11 cellular contexts compared by ENCODE assay signal in the genomic region with DNA sequence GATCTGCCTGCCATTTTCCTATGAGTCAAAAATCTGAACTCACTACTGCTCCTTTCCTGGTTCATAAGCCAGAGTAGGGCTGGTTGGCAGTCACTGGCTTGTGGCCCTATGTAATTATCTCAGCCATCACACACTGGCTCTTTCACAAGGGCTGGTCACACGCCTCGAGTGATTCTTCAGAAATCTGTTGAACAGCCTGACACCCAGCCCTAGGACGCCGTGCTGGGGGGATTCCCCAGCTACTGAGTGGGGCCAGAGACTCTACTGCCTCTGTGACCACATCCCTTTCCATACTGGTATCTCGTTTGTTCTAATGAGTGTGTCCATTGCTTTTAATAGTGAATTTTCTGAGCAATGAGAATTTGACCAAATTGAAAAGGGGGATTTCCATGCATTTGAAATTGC. TPM values are rescaled to one million over a fixed set of nuclear protein-coding genes. Genes with fewer than 3 reads are reported as not detected.
DNase-seq lines count a peak whose midpoint lies in the region; ATAC-seq and TF ChIP-seq lines count a peak whose summit lies in the region.
"Had no signal": no experiment of that assay in that cellular context is flagged by ENCODE, and none has a peak within 500 bp of the region (broad histone marks: within the 10 kb centered on the region; RNA-seq: fewer than 3 reads in every experiment).

No MANE protein-coding gene starts in this region.

- H3K4me3 Mint-ChIP-seq in naive B cell = peak overlapping the region in 2 of 8 donors; percentile 10 to 47
- H3K4me3 Mint-ChIP-seq: dendritic cell treated with granulocyte-macrophage colony-stimulating factor and Interleukin-4, amounts not matched to agents 40 ng/mL and 50 ng/mL, for 4 days had no signal

- H3K4me3 ChIP-seq in prostate gland = no peak overlapping the region
- H3K4me3 ChIP-seq: lung had no signal

- no peak for TF ChIP-seq POLR2A in prostate gland (IDR thresholded peaks at IDR 0.05)

- WGBS in prostate gland = 77% methylated on average over 5 of the region's 5 CpGs

- H3K9me3 Mint-ChIP-seq in naive B cell = no peaks in the 10 kb centered on the region

- H3K9me3 ChIP-seq in prostate gland = no peaks in the 10 kb centered on the region
- H3K9me3 ChIP-seq: SK-N-SH had no signal

- H3K27me3 ChIP-seq in prostate gland (replicated peaks; ENCODE audit: insufficient read depth) = no peaks in the 10 kb centered on the region

- H3K36me3 Mint-ChIP-seq in naive B cell = peaks cover 46 to 49% of the 10 kb centered on the region in 2 donors

- H3K27me3 Mint-ChIP-seq in naive B cell = no peaks in the 10 kb centered on the region
- H3K27me3 Mint-ChIP-seq: dendritic cell treated with granulocyte-macrophage colony-stimulating factor and Interleukin-4, amounts not matched to agents 40 ng/mL and 50 ng/mL, for 4 days had no signal

- no peaks in the 10 kb centered on the region for H3K4me1 ChIP-seq in prostate gland (replicated peaks)

- DNase-seq in naive B cell (no peak), prostate gland (ENCODE audit: low spot score) (no peak), EL (no peak), NCI-H526 treated with DMSO at 0.1 percent for 48 hours (lab: John Stamatoyannopoulos, UW) (no peak), glomerular visceral epithelial cell (ENCODE audit: extremely low spot score) (no peak)
- DNase-seq: SK-N-SH had no signal

- TF ChIP-seq CTCF in prostate gland (IDR thresholded peaks at IDR 0.05) = no peak

- no peak overlapping the region for H3K27ac ChIP-seq in prostate gland

- intact Hi-C loops in prostate gland (cut with DNase I) = no loop called here

- H3K4me1 Mint-ChIP-seq in naive B cell = peaks cover 0 to 8% (median 8%) of the 10 kb centered on the region in 3 donors

- ATAC-seq in GM18867 (IDR thresholded peaks at IDR 0.05; ENCODE audit: unreplicated experiment) = peak; percentile 95
- peak; percentile 92 for ATAC-seq in GM21528 (IDR thresholded peaks at IDR 0.05; ENCODE audit: low FRiP score, unreplicated experiment)
- peak; percentile 100 for ATAC-seq in HG03520 (IDR thresholded peaks at IDR 0.05; ENCODE audit: unreplicated experiment)
- peak; percentile 60 to 82 for ATAC-seq in naive B cell (ENCODE audit: low read depth in 2 of 2)

- H3K27ac Mint-ChIP-seq in naive B cell = peak overlapping the region in 2 of 6 donors; percentile 34 to 54
- H3K27ac Mint-ChIP-seq: dendritic cell treated with granulocyte-macrophage colony-stimulating factor and Interleukin-4, amounts not matched to agents 40 ng/mL and 50 ng/mL, for 4 days had no signal

- H3K36me3 ChIP-seq in prostate gland = peaks cover 9% of the 10 kb centered on the region in 2 donors

RNA-seq across cellular contexts. Expression of a gene that starts 45.8 kb away (rescaled TPM):
- polyA plus RNA-seq in naive B cell (ENCODE audit: low read depth in 6 of 6) = under 1 TPM in 2 of 6 donors, not detected in 4; 0.17 to 0.24 TPM
- total RNA-seq in prostate gland = 1 to 10 TPM in 1 of 2 donors, under 1 TPM in 1; 0.23 to 6.0 TPM
